In the genomic region with DNA sequence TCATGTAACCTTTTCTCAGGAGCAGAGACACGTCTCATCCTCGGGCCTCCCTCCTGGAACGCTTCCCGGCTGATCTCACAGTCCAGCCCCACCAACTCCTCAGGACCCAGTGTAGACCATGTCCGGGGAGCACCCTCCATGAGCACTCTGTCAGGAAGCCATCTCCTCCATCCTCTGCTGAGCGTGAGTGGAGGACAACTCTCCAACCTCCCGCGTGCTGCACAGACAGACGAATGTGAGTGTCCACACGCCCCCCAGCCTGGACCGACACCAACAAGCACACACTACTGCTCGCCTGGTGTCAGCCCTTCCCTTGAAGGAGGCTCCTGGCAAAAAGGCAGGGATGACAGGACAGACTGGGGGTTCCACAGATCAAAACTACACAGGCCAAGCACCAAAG, we compare ENCODE assay signal across 23 cellular contexts.
"Had no signal": no experiment of that assay in that cellular context is flagged by ENCODE, and none has a peak within 500 bp of the region (broad histone marks: within the 10 kb centered on the region; RNA-seq: fewer than 3 reads in every experiment).

No MANE protein-coding gene starts in this region.

- H3K4me1 ChIP-seq: left lung, lower lobe of right lung, psoas muscle, right atrium auricular region, thyroid gland had no signal

- DNase-seq: activated CD4-positive, alpha-beta memory T cell treated with anti-CD3 and anti-CD28 coated beads, Interleukin-2, amount 10 ng/mL, durations not matched to agents 7 days and 5 days; activated CD4-positive, alpha-beta T cell treated with anti-CD3 and anti-CD28 coated beads for 1 hour; activated CD4-positive, alpha-beta T cell treated with anti-CD3 and anti-CD28 coated beads, Interleukin-2, amount 10 ng/mL, durations not matched to agents 7 days and 5 days; activated CD8-positive, alpha-beta memory T cell treated with anti-CD3 and anti-CD28 coated beads, Interleukin-2, amount 50 U/mL, for 48 hours; activated naive CD8-positive, alpha-beta T cell treated with anti-CD3 and anti-CD28 coated beads, Interleukin-2, amount 50 U/mL, for 24 hours; activated T-cell treated with anti-CD3 and anti-CD28 coated beads, Interleukin-2, amount 50 U/mL, for 24 hours; amygdala; central memory CD4-positive, alpha-beta T cell; effector memory CD4-positive, alpha-beta T cell; lower lobe of right lung; mesendoderm; mucosa of descending colon; ovary; psoas muscle; stimulated activated CD4-positive, alpha-beta T cell treated with anti-CD3 and anti-CD28 coated beads, Interleukin-2, amount 100 ng/mL, for 48 hours; T-helper 2 cell; thyroid gland had no signal

- H3K4me1 Mint-ChIP-seq: activated CD4-positive, alpha-beta memory T cell treated with anti-CD3 and anti-CD28 coated beads, Interleukin-2, amount 10 ng/mL, durations not matched to agents 7 days and 5 days; activated CD4-positive, alpha-beta T cell treated with anti-CD3 and anti-CD28 coated beads, Interleukin-2, amount 10 ng/mL, durations not matched to agents 7 days and 5 days; activated naive CD4-positive, alpha-beta T cell treated with anti-CD3 and anti-CD28 coated beads, Interleukin-2, amount 50 U/mL, for 24 hours; activated naive CD8-positive, alpha-beta T cell treated with anti-CD3 and anti-CD28 coated beads, Interleukin-2, amount 50 U/mL, for 24 hours had no signal

- H3K4me3 Mint-ChIP-seq: activated CD4-positive, alpha-beta memory T cell treated with anti-CD3 and anti-CD28 coated beads, Interleukin-2, amount 10 ng/mL, durations not matched to agents 7 days and 5 days; activated CD4-positive, alpha-beta T cell treated with anti-CD3 and anti-CD28 coated beads, Interleukin-2, amount 10 ng/mL, durations not matched to agents 7 days and 5 days; activated naive CD4-positive, alpha-beta T cell treated with anti-CD3 and anti-CD28 coated beads, Interleukin-2, amount 50 U/mL, for 24 hours; activated naive CD8-positive, alpha-beta T cell treated with anti-CD3 and anti-CD28 coated beads, Interleukin-2, amount 50 U/mL, for 24 hours; activated T-cell treated with anti-CD3 and anti-CD28 coated beads, Interleukin-2, amount 50 U/mL, for 24 hours; natural killer cell treated with Interleukin-12 subunit alpha and Interleukin-12 subunit beta and Interleukin-15 and Interleukin-18, amount 100 ng/mL, for 72 hours; stimulated activated naive CD8-positive, alpha-beta T cell treated with anti-CD3 and anti-CD28 coated beads, Interleukin-15, Interleukin-2, amounts not matched to agents 100 ng/mL and 50 ng/mL, for 24 hours had no signal

- H3K27me3 Mint-ChIP-seq: activated CD4-positive, alpha-beta T cell treated with anti-CD3 and anti-CD28 coated beads, Interleukin-2, amount 10 ng/mL, durations not matched to agents 7 days and 5 days; activated naive CD4-positive, alpha-beta T cell treated with anti-CD3 and anti-CD28 coated beads, Interleukin-2, amount 50 U/mL, for 24 hours; activated naive CD8-positive, alpha-beta T cell treated with anti-CD3 and anti-CD28 coated beads, Interleukin-2, amount 50 U/mL, for 24 hours; stimulated activated naive CD8-positive, alpha-beta T cell treated with anti-CD3 and anti-CD28 coated beads, Interleukin-15, Interleukin-2, amounts not matched to agents 100 ng/mL and 50 ng/mL, for 24 hours had no signal

- H3K4me3 ChIP-seq: left lung, lower lobe of right lung, mucosa of descending colon, ovary, psoas muscle, right atrium auricular region, thyroid gland had no signal

- ATAC-seq: activated naive CD8-positive, alpha-beta T cell treated with anti-CD3 and anti-CD28 coated beads, Interleukin-2, amount 50 U/mL, for 24 hours; left lung; lower lobe of right lung; mucosa of descending colon; psoas muscle; SK-N-SH treated with all-trans-retinoic acid at 6 μM for 48 hours had no signal

- H3K36me3 ChIP-seq: left lung, lower lobe of right lung, ovary, right atrium auricular region, thyroid gland had no signal

- H3K27ac Mint-ChIP-seq: activated CD4-positive, alpha-beta memory T cell treated with anti-CD3 and anti-CD28 coated beads, Interleukin-2, amount 10 ng/mL, durations not matched to agents 7 days and 5 days; activated CD4-positive, alpha-beta T cell treated with anti-CD3 and anti-CD28 coated beads, Interleukin-2, amount 10 ng/mL, durations not matched to agents 7 days and 5 days; activated naive CD4-positive, alpha-beta T cell treated with anti-CD3 and anti-CD28 coated beads, Interleukin-2, amount 50 U/mL, for 24 hours; activated naive CD8-positive, alpha-beta T cell treated with anti-CD3 and anti-CD28 coated beads, Interleukin-2, amount 50 U/mL, for 24 hours; activated T-cell treated with anti-CD3 and anti-CD28 coated beads, Interleukin-2, amount 50 U/mL, for 24 hours; natural killer cell treated with Interleukin-12 subunit alpha and Interleukin-12 subunit beta and Interleukin-15 and Interleukin-18, amount 100 ng/mL, for 72 hours; stimulated activated naive CD8-positive, alpha-beta T cell treated with anti-CD3 and anti-CD28 coated beads, Interleukin-15, Interleukin-2, amounts not matched to agents 100 ng/mL and 50 ng/mL, for 24 hours had no signal

- H3K27me3 ChIP-seq: left lung, ovary, right atrium auricular region, thyroid gland had no signal

- H3K36me3 Mint-ChIP-seq: activated naive CD4-positive, alpha-beta T cell treated with anti-CD3 and anti-CD28 coated beads, Interleukin-2, amount 50 U/mL, for 24 hours; natural killer cell treated with Interleukin-12 subunit alpha and Interleukin-12 subunit beta and Interleukin-15 and Interleukin-18, amount 100 ng/mL, for 72 hours had no signal

- H3K27ac ChIP-seq: left lung, lower lobe of right lung, ovary, psoas muscle, right atrium auricular region, thyroid gland had no signal

- H3K9me3 Mint-ChIP-seq: activated CD4-positive, alpha-beta memory T cell treated with anti-CD3 and anti-CD28 coated beads, Interleukin-2, amount 10 ng/mL, durations not matched to agents 7 days and 5 days; activated CD4-positive, alpha-beta T cell treated with anti-CD3 and anti-CD28 coated beads, Interleukin-2, amount 10 ng/mL, durations not matched to agents 7 days and 5 days; activated naive CD4-positive, alpha-beta T cell treated with anti-CD3 and anti-CD28 coated beads, Interleukin-2, amount 50 U/mL, for 24 hours; activated naive CD8-positive, alpha-beta T cell treated with anti-CD3 and anti-CD28 coated beads, Interleukin-2, amount 50 U/mL, for 24 hours; activated T-cell treated with anti-CD3 and anti-CD28 coated beads, Interleukin-2, amount 50 U/mL, for 24 hours; natural killer cell treated with Interleukin-12 subunit alpha and Interleukin-12 subunit beta and Interleukin-15 and Interleukin-18, amount 100 ng/mL, for 72 hours; stimulated activated naive CD8-positive, alpha-beta T cell treated with anti-CD3 and anti-CD28 coated beads, Interleukin-15, Interleukin-2, amounts not matched to agents 100 ng/mL and 50 ng/mL, for 24 hours had no signal

- H3K9me3 ChIP-seq: left lung, lower lobe of right lung, mucosa of descending colon, ovary, psoas muscle, right atrium auricular region, thyroid gland had no signal
